1 cellular context compared by ENCODE assay signal in the genomic region with DNA sequence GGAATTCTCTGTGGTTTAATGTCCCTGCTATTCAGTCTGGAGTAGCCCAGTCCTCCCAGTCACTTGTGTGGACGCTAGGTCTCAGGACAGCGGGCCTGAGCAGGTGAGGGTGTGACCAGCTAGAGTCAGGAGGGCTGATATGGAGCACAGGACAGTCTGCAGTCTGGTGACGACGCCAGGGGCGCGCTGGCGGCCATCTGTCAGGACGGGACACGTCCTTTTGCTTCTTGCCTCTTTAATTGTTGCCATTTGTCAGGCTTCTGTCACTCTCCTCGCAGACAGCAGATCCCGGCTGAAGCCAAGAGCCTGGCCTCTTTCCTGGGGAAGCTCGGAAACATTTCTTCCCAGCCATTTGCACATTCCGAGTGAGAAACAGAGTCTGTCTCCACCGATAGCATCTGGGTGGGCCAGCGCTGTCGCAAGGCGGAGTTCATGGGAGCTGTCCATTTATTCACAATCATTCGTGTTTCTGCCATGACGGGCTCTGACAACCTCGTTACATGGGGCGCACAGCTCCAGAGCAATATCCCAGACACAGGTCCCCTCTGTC.
TF ChIP-seq lines count a peak whose summit lies in the region.

No MANE protein-coding gene starts in this region.

TF ChIP-seq in IMR-90, 13 proteins besides CTCF, POLR2A, EP300 and RAD21 (continued from another document):
- no peak for TF ChIP-seq FOS (IDR thresholded peaks at IDR 0.05; ENCODE audit: low read depth, low read length)
- TF ChIP-seq CHD1 (IDR thresholded peaks at IDR 0.05; ENCODE audit: low read depth, low read length): no peak
- TF ChIP-seq SMC3 (IDR thresholded peaks at IDR 0.05; ENCODE audit: low read depth, low read length): no peak
- TF ChIP-seq RCOR1 (IDR thresholded peaks at IDR 0.05; ENCODE audit: insufficient replicate concordance, low read length): no peak
- TF ChIP-seq, protein P1, sequence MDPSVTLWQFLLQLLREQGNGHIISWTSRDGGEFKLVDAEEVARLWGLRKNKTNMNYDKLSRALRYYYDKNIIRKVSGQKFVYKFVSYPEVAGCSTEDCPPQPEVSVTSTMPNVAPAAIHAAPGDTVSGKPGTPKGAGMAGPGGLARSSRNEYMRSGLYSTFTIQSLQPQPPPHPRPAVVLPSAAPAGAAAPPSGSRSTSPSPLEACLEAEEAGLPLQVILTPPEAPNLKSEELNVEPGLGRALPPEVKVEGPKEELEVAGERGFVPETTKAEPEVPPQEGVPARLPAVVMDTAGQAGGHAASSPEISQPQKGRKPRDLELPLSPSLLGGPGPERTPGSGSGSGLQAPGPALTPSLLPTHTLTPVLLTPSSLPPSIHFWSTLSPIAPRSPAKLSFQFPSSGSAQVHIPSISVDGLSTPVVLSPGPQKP (IDR thresholded peaks at IDR 0.05; ENCODE audit: borderline replicate concordance, low read depth, low read length): no peak
- no peak for TF ChIP-seq MXI1 (IDR thresholded peaks at IDR 0.05; ENCODE audit: borderline replicate concordance, low read depth, low read length)
- no peak for TF ChIP-seq RFX5 (IDR thresholded peaks at IDR 0.05; ENCODE audit: low read depth, low read length)
- no peak for TF ChIP-seq CEBPB (IDR thresholded peaks at IDR 0.05; ENCODE audit: low read depth, low read length)
- no peak for TF ChIP-seq NFE2L2 (IDR thresholded peaks at IDR 0.05; ENCODE audit: low read depth, low read length)
- TF ChIP-seq, protein P2, sequence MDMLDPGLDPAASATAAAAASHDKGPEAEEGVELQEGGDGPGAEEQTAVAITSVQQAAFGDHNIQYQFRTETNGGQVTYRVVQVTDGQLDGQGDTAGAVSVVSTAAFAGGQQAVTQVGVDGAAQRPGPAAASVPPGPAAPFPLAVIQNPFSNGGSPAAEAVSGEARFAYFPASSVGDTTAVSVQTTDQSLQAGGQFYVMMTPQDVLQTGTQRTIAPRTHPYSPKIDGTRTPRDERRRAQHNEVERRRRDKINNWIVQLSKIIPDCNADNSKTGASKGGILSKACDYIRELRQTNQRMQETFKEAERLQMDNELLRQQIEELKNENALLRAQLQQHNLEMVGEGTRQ (IDR thresholded peaks at IDR 0.05; ENCODE audit: low read depth, low read length): no peak
